Comparison of ENCODE assay signal across 6 cellular contexts in genomic region chr1:64676386-64676785, GRCh38.
"Had no signal": no experiment of that assay in that cellular context is flagged by ENCODE, and none has a peak within 500 bp of the region (broad histone marks: within the 10 kb centered on the region; RNA-seq: fewer than 3 reads in every experiment).

No MANE protein-coding gene starts in this region.

- DNase-seq: GDM1, GF-D8 had no signal

- FAIRE-seq: GM12891, GM12892, GM19239 had no signal

- H3K4me3 ChIP-seq: GM12878 had no signal
